In genomic region chr10:131246775-131247174, GRCh38 we compare ENCODE assay signal across 29 cellular contexts.
"Had no signal": no experiment of that assay in that cellular context is flagged by ENCODE, and none has a peak within 500 bp of the region (broad histone marks: within the 10 kb centered on the region; RNA-seq: fewer than 3 reads in every experiment).

No MANE protein-coding gene starts in this region.

- H3K4me1 Mint-ChIP-seq: immature natural killer cell; naive thymus-derived CD8-positive, alpha-beta T cell; stimulated activated memory B cell treated with anti-CD40 and anti-IgM and Interleukin-4, amounts not matched to agents 10 μg/mL and 1 μg/mL and 100 μg/mL, for 72 hours had no signal

- H3K4me1 ChIP-seq: left ventricle myocardium inferior, prostate gland, suprapubic skin, tibial artery, uterus had no signal

- DNase-seq: heart left ventricle; hypothalamus; immature natural killer cell; kidney; left colon; left ventricle myocardium inferior; naive thymus-derived CD8-positive, alpha-beta T cell; occipital lobe; ovary; retina; right cardiac atrium; small intestine; stimulated activated CD4-positive, alpha-beta T cell treated with anti-CD3 and anti-CD28 coated beads, Interleukin-1b, Interleukin-23, amount 100 ng/mL, for 48 hours; stimulated activated CD4-positive, alpha-beta T cell treated with anti-CD3 and anti-CD28 coated beads, Interleukin-2, amount 100 ng/mL, for 48 hours; stimulated activated CD4-positive, alpha-beta T cell treated with anti-CD3 and anti-CD28 coated beads, Interleukin-4, amount 100 ng/mL, for 4 hours; stimulated activated CD8-positive, alpha-beta memory T cell treated with anti-CD3 and anti-CD28 coated beads, Interleukin-4, amount 100 ng/mL, for 48 hours; stimulated activated naive CD4-positive, alpha-beta T cell treated with Interleukin-2 at 50 U/mL for 16 hours; tibial artery; trophoblast cell; uterus had no signal

- H3K36me3 ChIP-seq: heart left ventricle, left ventricle myocardium inferior, neutrophil, ovary, prostate gland, suprapubic skin, thoracic aorta, tibial artery, uterus had no signal

- ATAC-seq: heart left ventricle; left colon; naive thymus-derived CD8-positive, alpha-beta T cell; right cardiac atrium; sciatic nerve; stimulated activated memory B cell treated with anti-CD40 and anti-IgM and Interleukin-4, amounts not matched to agents 10 μg/mL and 1 μg/mL and 100 μg/mL, for 72 hours had no signal

- H3K27ac Mint-ChIP-seq: immature natural killer cell; memory B cell; naive thymus-derived CD8-positive, alpha-beta T cell; nephron; stimulated activated memory B cell treated with anti-CD40 and anti-IgM and Interleukin-4, amounts not matched to agents 10 μg/mL and 1 μg/mL and 100 μg/mL, for 72 hours had no signal

- H3K36me3 Mint-ChIP-seq: immature natural killer cell; memory B cell; naive thymus-derived CD8-positive, alpha-beta T cell; stimulated activated memory B cell treated with anti-CD40 and anti-IgM and Interleukin-4, amounts not matched to agents 10 μg/mL and 1 μg/mL and 100 μg/mL, for 72 hours had no signal

- H3K27me3 ChIP-seq: ovary, uterus had no signal

- H3K27ac ChIP-seq: heart left ventricle, left ventricle myocardium inferior, neutrophil, ovary, prostate gland, suprapubic skin, thoracic aorta, tibial artery, uterus had no signal

- H3K27me3 Mint-ChIP-seq: memory B cell; stimulated activated memory B cell treated with anti-CD40 and anti-IgM and Interleukin-4, amounts not matched to agents 10 μg/mL and 1 μg/mL and 100 μg/mL, for 72 hours had no signal

- H3K9me3 Mint-ChIP-seq: immature natural killer cell; memory B cell; naive thymus-derived CD8-positive, alpha-beta T cell; nephron; neural crest cell had no signal

- H3K9me3 ChIP-seq: heart left ventricle, left ventricle myocardium inferior, neutrophil, ovary, prostate gland, suprapubic skin, thoracic aorta, tibial artery, uterus had no signal

- H3K4me3 Mint-ChIP-seq: immature natural killer cell; memory B cell; naive thymus-derived CD8-positive, alpha-beta T cell; nephron; neural crest cell; stimulated activated memory B cell treated with anti-CD40 and anti-IgM and Interleukin-4, amounts not matched to agents 10 μg/mL and 1 μg/mL and 100 μg/mL, for 72 hours had no signal

- H3K4me3 ChIP-seq: heart left ventricle, left ventricle myocardium inferior, ovary, prostate gland, suprapubic skin, thoracic aorta, tibial artery, uterus had no signal
